15 cellular contexts compared by ENCODE assay signal in genomic region chr12:101945361-101946232, GRCh38.
DNase-seq lines count a peak whose midpoint lies in the region; ATAC-seq and TF ChIP-seq lines count a peak whose summit lies in the region.
"Had no signal": no experiment of that assay in that cellular context is flagged by ENCODE, and none has a peak within 500 bp of the region (broad histone marks: within the 10 kb centered on the region; RNA-seq: fewer than 3 reads in every experiment).

No MANE protein-coding gene starts in this region.

- no peaks in the 10 kb centered on the region for H4K20me1 ChIP-seq in PC-3 (ENCODE audit: low read length)

- intact Hi-C loops in A673 (cut with micrococcal nuclease; ENCODE audit: unreplicated experiment) (no loop called here), PC-3 (cut with micrococcal nuclease) (no loop called here), left colon (cut with DNase I, micrococcal nuclease) (loop anchor here in 1 of 2 donors (10.0 kb wide), 1 partner anchor 539 kb away; the partner anchor contains the start of gene IGF1), spleen (cut with DNase I; ENCODE audit: low total_unique reads) (loop anchor here (10.0 kb wide), 1 partner anchor 539 kb away; the partner anchor contains the start of gene IGF1)

- 83 to 91% (median 89%) methylated on average over 15 of the region's 15 CpGs for WGBS in spleen, 5 donors

- no peaks in the 10 kb centered on the region for H3K36me3 ChIP-seq in A673 (ENCODE audit: insufficient read depth, low read length, poor library complexity, severe bottlenecking)
- no peaks in the 10 kb centered on the region for H3K36me3 ChIP-seq in HEK293 (ENCODE audit: control insufficient read depth in 2 of 2, insufficient read depth in 1 of 2, low read length in 2 of 2)
- H3K36me3 ChIP-seq in PC-3 (ENCODE audit: low read depth, low read length) = no peaks in the 10 kb centered on the region
- H3K36me3 ChIP-seq in spleen = no peaks in the 10 kb centered on the region
- H3K36me3 ChIP-seq: heart left ventricle, neutrophil had no signal

- peak overlapping the region; percentile 65 for H3K4me2 ChIP-seq in PC-3 (ENCODE audit: low read length)
- H3K4me2 ChIP-seq: KMS-11 had no signal

- DNase-seq in A673 (ENCODE audit: low spot score) = peak; percentile 15
- DNase-seq in PC-3 = peak; percentile 52
- DNase-seq in left colon = no peak
- DNase-seq in spleen = no peak
- no peak for DNase-seq in iPS-NIHi11 (ENCODE audit: low spot score)
- no peak for DNase-seq in stimulated activated CD4-positive, alpha-beta T cell treated with anti-CD3 and anti-CD28 coated beads, Interleukin-15, amount 100 ng/mL, for 24 hours
- DNase-seq: activated CD4-positive, CD25-positive, alpha-beta regulatory T cell; activated T-cell treated with anti-CD3 and anti-CD28 coated beads for 4 hours; heart left ventricle; NCI-H524 treated with DMSO at 0.1 percent for 48 hours; SHP77 treated with DMSO at 0.1 percent for 48 hours had no signal

- POLR2A ChIA-PET in A673 (lab: Charles Lee; ENCODE audit: low non-redundant PET) = no interaction called here
- POLR2A ChIA-PET in HEK293 (lab: Yijun Ruan, JAX) = no interaction called here
- POLR2A ChIA-PET in PC-3 (lab: Charles Lee; ENCODE audit: unreplicated experiment) = no interaction called here

- H3F3A ChIP-seq in PC-3 (ENCODE audit: low read length, unreplicated experiment) = no peaks in the 10 kb centered on the region

- H3K79me2 ChIP-seq in PC-3 (ENCODE audit: low read length) = no peaks in the 10 kb centered on the region

- TF ChIP-seq CTCF in A673 (conservative IDR thresholded peaks at IDR 0.05; ENCODE audit: low read depth, low read length) (no peak), HEK293 (tag by site-specific recombination; IDR thresholded peaks at IDR 0.05) (no peak), PC-3 (conservative IDR thresholded peaks at IDR 0.05; ENCODE audit: low read depth, low read length) (no peak), spleen (IDR thresholded peaks at IDR 0.05 in 8 of 11, conservative IDR thresholded peaks at IDR 0.05 in 3 of 11) (no peak)

- H2AFZ ChIP-seq in PC-3 (ENCODE audit: low read length) = peak overlapping the region; percentile 51

- no peak overlapping the region for H3K9ac ChIP-seq in PC-3 (ENCODE audit: low read length)
- H3K9ac ChIP-seq: KMS-11 had no signal

- H3K9me3 ChIP-seq in A673 (ENCODE audit: low read depth, low read length, poor library complexity, severe bottlenecking) (no peaks in the 10 kb centered on the region), HEK293 (ENCODE audit: control insufficient read depth, insufficient read depth, low read depth, low read length) (no peaks in the 10 kb centered on the region), PC-3 (ENCODE audit: low read length) (no peaks in the 10 kb centered on the region), spleen (no peaks in the 10 kb centered on the region)
- H3K9me3 ChIP-seq: heart left ventricle, neutrophil had no signal

- H3K27ac ChIP-seq in A673 (ENCODE audit: low read depth, low read length, poor library complexity, severe bottlenecking) = no peak overlapping the region
- no peak overlapping the region for H3K27ac ChIP-seq in HEK293 (ENCODE audit: extremely low read depth, low read depth, low read length)
- H3K27ac ChIP-seq in PC-3 (ENCODE audit: low read length) = no peak overlapping the region
- H3K27ac ChIP-seq in spleen = no peak overlapping the region
- H3K27ac ChIP-seq: heart left ventricle, KMS-11, neutrophil had no signal

- CTCF ChIA-PET in A673 (lab: Charles Lee) = no interaction called here
- CTCF ChIA-PET in HEK293 (lab: Yijun Ruan, JAX) = interaction anchor here (1.4 kb wide), 1 partner anchor 27 kb away, joined by 4 read pairs; no protein-coding TSS in a partner anchor
- CTCF ChIA-PET in PC-3 (lab: Charles Lee) = no interaction called here

- BruUV-seq in A673 (replicated peaks; lab: Mats Ljungman, UMichigan) (no TSS peak), PC-3 (replicated peaks; lab: Mats Ljungman, UMichigan) (no TSS peak)

- H3K9me2 ChIP-seq in PC-3 (replicated peaks; ENCODE audit: low read length) = no peaks in the 10 kb centered on the region

- peak; percentile 69 for ATAC-seq in PC-3
- ATAC-seq in left colon = peak; percentile 78
- no peak for ATAC-seq in GM18519 (IDR thresholded peaks at IDR 0.05; ENCODE audit: low FRiP score, unreplicated experiment)
- ATAC-seq: heart left ventricle had no signal

- no peaks in the 10 kb centered on the region for H3K27me3 ChIP-seq in A673 (replicated peaks; ENCODE audit: insufficient read depth, low read depth, low read length, poor library complexity)
- H3K27me3 ChIP-seq in PC-3 (ENCODE audit: low read length) = peaks cover 7% of the 10 kb centered on the region
- no peaks in the 10 kb centered on the region for H3K27me3 ChIP-seq in spleen (replicated peaks in 1 of 7)
- H3K27me3 ChIP-seq: heart left ventricle, neutrophil had no signal

- H3K4me3 ChIP-seq in A673 (ENCODE audit: low read depth, low read length, poor library complexity, severe bottlenecking) = no peak overlapping the region
- no peak overlapping the region for H3K4me3 ChIP-seq in HEK293 (ENCODE audit: low read depth, low read length)
- H3K4me3 ChIP-seq in PC-3 (ENCODE audit: low read length) = peak overlapping the region; percentile 46
- H3K4me3 ChIP-seq in spleen = no peak overlapping the region
- H3K4me3 ChIP-seq: heart left ventricle had no signal

- no peak for TF ChIP-seq POLR2A in spleen (IDR thresholded peaks at IDR 0.05)

- H3K4me1 ChIP-seq in A673 (ENCODE audit: insufficient read depth, low read length, poor library complexity, severe bottlenecking) (peaks cover 2% of the 10 kb centered on the region), HEK293 (ENCODE audit: control insufficient read depth, insufficient read depth, low read length) (peaks cover 4% of the 10 kb centered on the region; the same call in 1 of the 2 replicates), PC-3 (ENCODE audit: insufficient read depth, low read length) (peaks cover 8% of the 10 kb centered on the region; the same call in 1 of the 2 replicates), spleen (peaks cover 0 to 16% (median 8%) of the 10 kb centered on the region in 6 donors)

TF ChIP-seq in HEK293, 187 proteins besides CTCF, POLR2A, EP300 and RAD21:
- TF ChIP-seq ZNF596 (tag by site-specific recombination; IDR thresholded peaks at IDR 0.05) (no peak), ZNF621 (tag by site-specific recombination; IDR thresholded peaks at IDR 0.05) (no peak), PRDM6 (tag by site-specific recombination; IDR thresholded peaks at IDR 0.05) (0 out of 2 replicates have a peak, but pooled peaks have one; percentile 6)
- TF ChIP-seq, protein P1, sequence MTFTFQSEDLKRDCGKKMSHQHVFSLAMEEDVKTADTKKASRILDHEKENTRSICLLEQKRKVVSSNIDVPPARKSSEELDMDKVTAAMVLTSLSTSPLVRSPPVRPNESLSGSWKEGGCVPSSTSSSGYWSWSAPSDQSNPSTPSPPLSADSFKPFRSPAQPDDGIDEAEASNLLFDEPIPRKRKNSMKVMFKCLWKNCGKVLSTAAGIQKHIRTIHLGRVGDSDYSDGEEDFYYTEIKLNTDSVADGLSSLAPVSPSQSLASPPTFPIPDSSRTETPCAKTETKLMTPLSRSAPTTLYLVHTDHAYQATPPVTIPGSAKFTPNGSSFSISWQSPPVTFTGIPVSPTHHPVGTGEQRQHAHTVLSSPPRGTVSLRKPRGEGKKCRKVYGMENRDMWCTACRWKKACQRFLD (tag by site-specific recombination; IDR thresholded peaks at IDR 0.05) = no peak

Comparison
In these comparisons a context has a peak if more than half of its experiments do, and no peak if none do; other contexts are left out.
1. DNase-seq: peak in A673 (single experiment) and PC-3 (single experiment); none in left colon (0 of 2), spleen (single experiment), iPS-NIHi11 (single experiment) and stimulated activated CD4-positive, alpha-beta T cell treated with anti-CD3 and anti-CD28 coated beads, Interleukin-15, amount 100 ng/mL, for 24 hours (single experiment).